In genomic region chr19:6521718-6522646, GRCh38 we compare ENCODE assay signal across 9 cellular contexts. TPM values are rescaled to one million over a fixed set of nuclear protein-coding genes. Genes with fewer than 3 reads are reported as not detected.
DNase-seq lines count a peak whose midpoint lies in the region; ATAC-seq and TF ChIP-seq lines count a peak whose summit lies in the region.
"Had no signal": no experiment of that assay in that cellular context is flagged by ENCODE, and none has a peak within 500 bp of the region (broad histone marks: within the 10 kb centered on the region; RNA-seq: fewer than 3 reads in every experiment).

No MANE protein-coding gene starts in this region.

- POLR2A ChIA-PET in T-cell (lab: Charles Lee), result no interaction called here

- no peaks in the 10 kb centered on the region for H3K36me3 Mint-ChIP-seq in T-cell

- peak; percentile 28 for ATAC-seq in GM18520 (IDR thresholded peaks at IDR 0.05; ENCODE audit: unreplicated experiment)
- peak; percentile 40 for ATAC-seq in HG02840 (IDR thresholded peaks at IDR 0.05; ENCODE audit: low FRiP score, unreplicated experiment)
- ATAC-seq in T-cell (replicated peaks in 1 of 4), result peak; percentile 64 to 86 (median 74)
- peak; percentile 54 for ATAC-seq in esophagus mucosa
- ATAC-seq in GM21528 (IDR thresholded peaks at IDR 0.05; ENCODE audit: low FRiP score, unreplicated experiment), result no peak

- in situ Hi-C loops in GM13977 (cut with MboI; ENCODE audit: low pct_unique_long_range_greater_than_20kb, low sequenced_read_pairs, unreplicated experiment), result loop anchor here (10.0 to 25.0 kb wide), 2 partner anchors 213 to 340 kb away; partner anchors contain the start of genes GPR108 and TRIP10

- H3K4me1 Mint-ChIP-seq in T-cell, result peaks cover 26 to 35% (median 27%) of the 10 kb centered on the region in 3 donors

- CTCF ChIA-PET in T-cell (lab: Charles Lee), result interaction anchor here (0.6 to 0.9 kb wide), 4 partner anchors 18 to 369 kb away, joined by 3 to 5 read pairs (median 4); no protein-coding TSS in a partner anchor

- H3K27ac Mint-ChIP-seq in T-cell, result peak overlapping the region; percentile 24 to 29

- H3K27me3 Mint-ChIP-seq in T-cell, result no peaks in the 10 kb centered on the region

- no peaks in the 10 kb centered on the region for H3K9me3 Mint-ChIP-seq in T-cell

- H3K4me3 Mint-ChIP-seq in T-cell, result no peak overlapping the region

- DNase-seq in T-cell, result peak in 33 of 34 experiments; percentile 28 to 79 (median 60)
- DNase-seq in AG20443 (ENCODE audit: low spot score), result no peak
- no peak for DNase-seq in GM13977 (ENCODE audit: low spot score)
- DNase-seq in putamen (ENCODE audit: low spot score), result no peak

- TF ChIP-seq CTCF in GM13977 (IDR thresholded peaks at IDR 0.05; ENCODE audit: extremely low read depth, insufficient read depth, missing control alignments), result no peak

RNA-seq across cellular contexts. Expression of gene TNFSF9, which starts 8.8 kb away (rescaled TPM):
- total RNA-seq in T-cell, result 1 to 10 TPM; 1.3 to 6.0 (median 1.6) TPM
- total RNA-seq in esophagus mucosa, result 4.7 TPM

RNA-seq across cellular contexts. Expression of gene TUBB4A, which starts 19.9 kb away (rescaled TPM):
- total RNA-seq in T-cell, result 1 to 10 TPM; 3.3 to 7.6 (median 5.0) TPM
- total RNA-seq in esophagus mucosa, result 0.12 TPM
- total RNA-seq: SJSA1 had no signal

RNA-seq across cellular contexts. Expression of gene DENND1C, which starts 40.4 kb away (rescaled TPM):
- 100 to 1,000 TPM; 107 to 140 (median 114) TPM for total RNA-seq in T-cell
- 1.3 TPM for total RNA-seq in esophagus mucosa
- total RNA-seq: SJSA1 had no signal

RNA-seq across cellular contexts. Expression of gene CRB3, which starts 57.9 kb away (rescaled TPM):
- total RNA-seq in T-cell, result 1 to 10 TPM; 5.7 to 6.5 (median 5.9) TPM
- total RNA-seq in esophagus mucosa, result 37.3 TPM
- total RNA-seq: SJSA1 had no signal

Comparison
In these comparisons a context has a peak if more than half of its experiments do, and no peak if none do; other contexts are left out.
1. DNase-seq: peak in T-cell (33 of 34); none in AG20443 (single experiment), GM13977 (single experiment) and putamen (single experiment).
2. RNA of gene DENND1C, which starts 40.4 kb away (total RNA-seq): 107 to 140 TPM in T-cell; 1.3 TPM in esophagus mucosa (single experiment); every median in the first group is over 10 times any median in the second.